Comparison of ENCODE assay signal across 29 cellular contexts in the genomic region with DNA sequence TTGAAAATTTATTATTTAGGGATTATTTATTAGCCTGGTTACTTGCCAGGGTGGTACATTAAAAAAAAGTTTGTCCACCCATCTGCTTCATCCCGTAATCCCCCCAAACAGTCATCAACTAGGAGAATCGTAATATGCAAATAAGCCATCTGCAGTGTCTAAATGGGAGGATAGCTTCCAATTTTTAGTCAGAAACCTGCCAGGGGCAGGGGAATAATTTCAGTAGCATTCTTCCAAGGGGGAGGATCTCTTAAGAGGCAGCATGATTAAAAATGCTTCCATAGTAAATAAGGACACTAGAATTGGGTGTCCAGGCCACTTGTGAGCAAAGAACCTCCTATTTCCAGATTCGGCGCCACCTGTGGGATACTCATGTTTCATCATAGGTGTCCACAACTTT. TPM values are rescaled to one million over a fixed set of nuclear protein-coding genes. Genes with fewer than 3 reads are reported as not detected.
"Had no signal": no experiment of that assay in that cellular context is flagged by ENCODE, and none has a peak within 500 bp of the region (broad histone marks: within the 10 kb centered on the region; RNA-seq: fewer than 3 reads in every experiment).

No MANE protein-coding gene starts in this region.

- H3K27me3 Mint-ChIP-seq: activated CD4-positive, alpha-beta memory T cell treated with anti-CD3 and anti-CD28 coated beads, Interleukin-2, amount 10 ng/mL, durations not matched to agents 7 days and 5 days; activated CD4-positive, alpha-beta T cell treated with anti-CD3 and anti-CD28 coated beads for 36 hours; activated naive CD8-positive, alpha-beta T cell treated with anti-CD3 and anti-CD28 coated beads for 36 hours; activated T-helper 17 cell treated with anti-CD3 and anti-CD28 coated beads, Interleukin-2, amount 50 U/mL, for 72 hours had no signal

- H3K4me1 Mint-ChIP-seq: activated CD4-positive, alpha-beta memory T cell treated with anti-CD3 and anti-CD28 coated beads, Interleukin-2, amount 10 ng/mL, durations not matched to agents 7 days and 5 days; activated CD4-positive, alpha-beta T cell treated with anti-CD3 and anti-CD28 coated beads for 36 hours; activated naive CD8-positive, alpha-beta T cell treated with anti-CD3 and anti-CD28 coated beads for 36 hours; activated T-helper 17 cell treated with anti-CD3 and anti-CD28 coated beads, Interleukin-2, amount 50 U/mL, for 72 hours had no signal

- H3K27ac Mint-ChIP-seq: activated CD4-positive, alpha-beta memory T cell treated with anti-CD3 and anti-CD28 coated beads, Interleukin-2, amount 10 ng/mL, durations not matched to agents 7 days and 5 days; activated CD4-positive, alpha-beta T cell treated with anti-CD3 and anti-CD28 coated beads for 36 hours; activated naive CD4-positive, alpha-beta T cell treated with anti-CD3 and anti-CD28 coated beads for 36 hours; activated naive CD8-positive, alpha-beta T cell treated with anti-CD3 and anti-CD28 coated beads for 36 hours; activated T-helper 17 cell treated with anti-CD3 and anti-CD28 coated beads, Interleukin-2, amount 50 U/mL, for 72 hours had no signal

- H3K27me3 ChIP-seq: Peyer's patch, SJCRH30 had no signal

- H3K4me3 Mint-ChIP-seq: activated CD4-positive, alpha-beta memory T cell treated with anti-CD3 and anti-CD28 coated beads, Interleukin-2, amount 10 ng/mL, durations not matched to agents 7 days and 5 days; activated CD4-positive, alpha-beta T cell treated with anti-CD3 and anti-CD28 coated beads for 36 hours; activated naive CD4-positive, alpha-beta T cell treated with anti-CD3 and anti-CD28 coated beads for 36 hours; activated naive CD8-positive, alpha-beta T cell treated with anti-CD3 and anti-CD28 coated beads for 36 hours; activated T-helper 17 cell treated with anti-CD3 and anti-CD28 coated beads, Interleukin-2, amount 50 U/mL, for 72 hours had no signal

- H3K27ac ChIP-seq: Peyer's patch, RWPE1, SJCRH30, WERI-Rb-1 had no signal

- DNase-seq: activated CD4-positive, alpha-beta memory T cell treated with anti-CD3 and anti-CD28 coated beads, Interleukin-2, amount 10 ng/mL, durations not matched to agents 7 days and 5 days; activated CD4-positive, alpha-beta T cell treated with anti-CD3 and anti-CD28 coated beads for 36 hours; activated CD4-positive, alpha-beta T cell treated with anti-CD3 and anti-CD28 coated beads, Interleukin-2, amount 50 U/mL, for 1 hour; activated gamma-delta T cell; activated naive CD4-positive, alpha-beta T cell treated with anti-CD3 and anti-CD28 coated beads for 36 hours; activated naive CD8-positive, alpha-beta T cell treated with anti-CD3 and anti-CD28 coated beads for 36 hours; activated T-cell treated with anti-CD3 and anti-CD28 coated beads for 4 hours; activated T-cell treated with anti-CD3 and anti-CD28 coated beads, Interleukin-2, amount 50 U/mL, for 48 hours; cortex of kidney; MG63; MV-4-11; NCI-H1092 treated with DMSO at 0.1 percent for 48 hours; NCI-H1417 treated with DMSO at 0.1 percent for 48 hours; NCI-H187; NCI-H2081; NCI-H2227 treated with DMSO at 0.1 percent for 48 hours; NCI-H510A treated with DMSO at 0.1 percent for 48 hours; NCI-H748 treated with DMSO at 0.1 percent for 48 hours; OCI-M1; Peyer's patch; Right ventricle myocardium superior; SJCRH30; SK-N-SH; T-helper 1 cell; WERI-Rb-1 had no signal

- H3K36me3 ChIP-seq: MG63, Peyer's patch, SJCRH30, WERI-Rb-1 had no signal

- H3K4me1 ChIP-seq: Peyer's patch, SJCRH30 had no signal

- H3K9me3 ChIP-seq: MG63, Peyer's patch, SJCRH30, SK-N-SH had no signal

- H3K4me3 ChIP-seq: MG63, Peyer's patch, SJCRH30 had no signal

- H3K36me3 Mint-ChIP-seq: activated naive CD8-positive, alpha-beta T cell treated with anti-CD3 and anti-CD28 coated beads for 36 hours had no signal

- H3K9ac ChIP-seq: SK-N-SH had no signal

- H3K4me2 ChIP-seq: SK-N-SH had no signal

RNA-seq across cellular contexts. Expression of a gene that starts 43.3 kb away (rescaled TPM):
- total RNA-seq: activated CD4-positive, alpha-beta memory T cell treated with anti-CD3 and anti-CD28 coated beads, Interleukin-2, amount 10 ng/mL, durations not matched to agents 7 days and 5 days; activated CD4-positive, alpha-beta T cell treated with anti-CD3 and anti-CD28 coated beads for 36 hours; activated CD8-positive, alpha-beta memory T cell treated with anti-CD3 and anti-CD28 coated beads for 36 hours; activated naive CD4-positive, alpha-beta T cell treated with anti-CD3 and anti-CD28 coated beads for 36 hours; activated naive CD8-positive, alpha-beta T cell treated with anti-CD3 and anti-CD28 coated beads for 36 hours; activated T-helper 17 cell treated with anti-CD3 and anti-CD28 coated beads, Interleukin-2, amount 50 U/mL, for 72 hours; Right ventricle myocardium superior; T-helper 2 cell treated with Interferon-gamma antibody and Interleukin-4, amounts not matched to agents 100 ng/mL and 5 ng/mL, for 36 hours had no signal
